33 cellular contexts compared by ENCODE assay signal in the genomic region with DNA sequence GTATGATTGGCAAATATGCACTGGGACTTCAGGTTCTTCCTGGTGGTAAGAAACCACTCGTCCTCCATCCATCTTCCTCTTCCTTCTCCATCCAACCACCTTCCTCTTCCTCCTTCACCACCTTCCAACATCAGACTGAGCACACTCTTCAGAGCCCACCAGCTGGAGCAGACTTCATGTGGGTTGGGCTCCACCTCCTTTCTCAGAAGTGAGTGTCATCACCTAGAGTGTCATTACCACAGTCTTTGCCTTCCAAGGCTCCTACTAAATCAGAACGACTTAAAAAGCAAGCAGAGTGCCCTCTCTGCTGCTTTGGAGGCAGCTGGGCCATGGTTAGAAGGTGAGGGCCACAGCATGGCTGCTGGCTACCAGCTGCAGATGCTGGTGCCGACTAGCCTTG.
"Had no signal": no experiment of that assay in that cellular context is flagged by ENCODE, and none has a peak within 500 bp of the region (broad histone marks: within the 10 kb centered on the region; RNA-seq: fewer than 3 reads in every experiment).

No MANE protein-coding gene starts in this region.

- H3K4me1 ChIP-seq: pancreas, prostate gland had no signal

- H3K27me3 Mint-ChIP-seq: activated naive CD8-positive, alpha-beta T cell; naive B cell; type B pancreatic cell had no signal

- ATAC-seq: heart left ventricle, left colon, pancreas had no signal

- H3K4me3 ChIP-seq: coronary artery, dorsolateral prefrontal cortex, heart left ventricle, pancreas, prostate gland, sigmoid colon, vagina had no signal

- H3K36me3 ChIP-seq: brain microvascular endothelial cell, heart left ventricle, pancreas, prostate gland, sigmoid colon, vagina had no signal

- H3K4me1 Mint-ChIP-seq: activated B cell treated with CpG ODN at 0.5 μM for 24 hours, immature natural killer cell, mesothelial cell of epicardium had no signal

- H3K36me3 Mint-ChIP-seq: activated naive CD8-positive, alpha-beta T cell; immature natural killer cell; mesothelial cell of epicardium; naive B cell; type B pancreatic cell had no signal

- H3K9me3 ChIP-seq: heart left ventricle, pancreas, prostate gland, sigmoid colon, vagina had no signal

- DNase-seq: activated B cell treated with CpG ODN at 0.5 μM for 24 hours; activated CD4-positive, alpha-beta T cell treated with anti-CD3 and anti-CD28 coated beads, Interleukin-2, amount 50 U/mL, for 1 hour; activated effector memory CD4-positive, alpha-beta T cell treated with Interleukin-2 at 50 U/mL for 16 hours; activated naive CD4-positive, alpha-beta T cell treated with Interleukin-2 at 50 U/mL for 16 hours; activated T-cell treated with anti-CD3 and anti-CD28 coated beads for 4 hours; activated T-cell treated with anti-CD3 and anti-CD28 coated beads, Interleukin-2, amount 50 U/mL, for 72 hours; amniotic stem cell; brain microvascular endothelial cell; dorsolateral prefrontal cortex; effector memory CD4-positive, alpha-beta T cell; erythroblast; hypothalamus; immature natural killer cell; left colon; naive B cell; nephron progenitor cell; pancreas; retina; sigmoid colon; small intestine; stimulated activated CD4-positive, alpha-beta T cell treated with anti-CD3 and anti-CD28 coated beads, Interleukin-15, amount 100 ng/mL, for 24 hours; stimulated activated naive CD4-positive, alpha-beta T cell treated with Interleukin-2 at 50 U/mL for 16 hours; T-helper 1 cell had no signal

- H3K27me3 ChIP-seq: brain microvascular endothelial cell, dorsolateral prefrontal cortex, heart left ventricle, pancreas, sigmoid colon, vagina had no signal

- H3K9me3 Mint-ChIP-seq: activated B cell treated with CpG ODN at 0.5 μM for 24 hours; activated T-cell treated with anti-CD3 and anti-CD28 coated beads, Interleukin-2, amount 50 U/mL, for 72 hours; immature natural killer cell; mesothelial cell of epicardium; naive B cell; nephron progenitor cell; T-helper 2 cell treated with Interferon-gamma antibody and Interleukin-4, amounts not matched to agents 5 μg/mL and 100 μg/mL, for 36 hours; type B pancreatic cell had no signal

- H3K27ac Mint-ChIP-seq: activated B cell treated with CpG ODN at 0.5 μM for 24 hours; activated naive CD8-positive, alpha-beta T cell; activated T-cell treated with anti-CD3 and anti-CD28 coated beads, Interleukin-2, amount 50 U/mL, for 72 hours; immature natural killer cell; mesothelial cell of epicardium; nephron progenitor cell; T-helper 2 cell treated with Interferon-gamma antibody and Interleukin-4, amounts not matched to agents 5 μg/mL and 100 μg/mL, for 36 hours; type B pancreatic cell had no signal

- H3K4me3 Mint-ChIP-seq: activated B cell treated with CpG ODN at 0.5 μM for 24 hours; activated naive CD8-positive, alpha-beta T cell; activated T-cell treated with anti-CD3 and anti-CD28 coated beads, Interleukin-2, amount 50 U/mL, for 72 hours; immature natural killer cell; mesothelial cell of epicardium; naive B cell; nephron progenitor cell; T-helper 2 cell treated with Interferon-gamma antibody and Interleukin-4, amounts not matched to agents 5 μg/mL and 100 μg/mL, for 36 hours; type B pancreatic cell had no signal

- FAIRE-seq: astrocyte, kidney, pancreas, small intestine had no signal

- H3K27ac ChIP-seq: brain microvascular endothelial cell, coronary artery, pancreas, prostate gland, sigmoid colon, vagina had no signal
